8 cellular contexts compared by ENCODE assay signal in genomic region chr15:38707802-38708671, GRCh38.
DNase-seq lines count a peak whose midpoint lies in the region; ATAC-seq and TF ChIP-seq lines count a peak whose summit lies in the region.

No MANE protein-coding gene starts in this region.

- peak; percentile 89 for ATAC-seq in GM18508 (IDR thresholded peaks at IDR 0.05; ENCODE audit: insufficient read depth, unreplicated experiment)
- ATAC-seq in HG02938 (IDR thresholded peaks at IDR 0.05; ENCODE audit: unreplicated experiment), result peak; percentile 96
- peak; percentile 78 for ATAC-seq in left ventricle myocardium superior

- peaks cover 21% of the 10 kb centered on the region for H3K27me3 ChIP-seq in adrenal gland

- DNase-seq in COLO829 (ENCODE audit: low spot score) (peak; percentile 28), NCI-H2227 treated with DMSO at 0.1 percent for 48 hours (lab: John Stamatoyannopoulos, UW) (peak; percentile 8), adrenal gland (peak in 5 of 7 donors; percentile 22 to 69 (median 28)), left ventricle myocardium superior (no peak), retina (peak; percentile 57)
- DNase-seq in activated CD4-positive, CD25-positive, alpha-beta regulatory T cell (lab: John Stamatoyannopoulos, UW), result no peak

- H3K36me3 ChIP-seq in adrenal gland (replicated peaks in 1 of 2), result no peaks in the 10 kb centered on the region

- TF ChIP-seq POLR2A in adrenal gland (IDR thresholded peaks at IDR 0.05), result no peak

- H3K4me3 ChIP-seq in adrenal gland, result no peak overlapping the region

- no peaks in the 10 kb centered on the region for H3K9me3 ChIP-seq in adrenal gland (replicated peaks in 1 of 3)

- no peak overlapping the region for H3K27ac ChIP-seq in adrenal gland

- 48 to 53% (median 50%) methylated on average over 7 to 8 of the region's 8 CpGs for WGBS in adrenal gland, 4 donors

- intact Hi-C loops in adrenal gland (cut with DNase I), result loop anchor here in 1 of 2 donors (10.0 kb wide), 1 partner anchor 1057 kb away; no protein-coding TSS in a partner anchor
- intact Hi-C loops in left ventricle myocardium superior (cut with micrococcal nuclease), result loop anchor here (10.0 kb wide), 1 partner anchor 1047 kb away; no protein-coding TSS in a partner anchor

- no peaks in the 10 kb centered on the region for H3K4me1 ChIP-seq in adrenal gland (replicated peaks in 1 of 2)

- peak; percentile 35 to 73 (median 64) for TF ChIP-seq CTCF in adrenal gland (IDR thresholded peaks at IDR 0.05)

Comparison
In these comparisons a context has a peak if more than half of its experiments do, and no peak if none do; other contexts are left out.
1. DNase-seq: peak in COLO829 (single experiment), NCI-H2227 treated with DMSO at 0.1 percent for 48 hours (single experiment), adrenal gland (5 of 7) and retina (single experiment); none in left ventricle myocardium superior (single experiment) and activated CD4-positive, CD25-positive, alpha-beta regulatory T cell (0 of 4).
2. Peak in every context shown above with its lines, with median percentiles within 50 percentile points of each other: ATAC-seq.